ENCODE assay signal across 8 cellular contexts in the genomic region with DNA sequence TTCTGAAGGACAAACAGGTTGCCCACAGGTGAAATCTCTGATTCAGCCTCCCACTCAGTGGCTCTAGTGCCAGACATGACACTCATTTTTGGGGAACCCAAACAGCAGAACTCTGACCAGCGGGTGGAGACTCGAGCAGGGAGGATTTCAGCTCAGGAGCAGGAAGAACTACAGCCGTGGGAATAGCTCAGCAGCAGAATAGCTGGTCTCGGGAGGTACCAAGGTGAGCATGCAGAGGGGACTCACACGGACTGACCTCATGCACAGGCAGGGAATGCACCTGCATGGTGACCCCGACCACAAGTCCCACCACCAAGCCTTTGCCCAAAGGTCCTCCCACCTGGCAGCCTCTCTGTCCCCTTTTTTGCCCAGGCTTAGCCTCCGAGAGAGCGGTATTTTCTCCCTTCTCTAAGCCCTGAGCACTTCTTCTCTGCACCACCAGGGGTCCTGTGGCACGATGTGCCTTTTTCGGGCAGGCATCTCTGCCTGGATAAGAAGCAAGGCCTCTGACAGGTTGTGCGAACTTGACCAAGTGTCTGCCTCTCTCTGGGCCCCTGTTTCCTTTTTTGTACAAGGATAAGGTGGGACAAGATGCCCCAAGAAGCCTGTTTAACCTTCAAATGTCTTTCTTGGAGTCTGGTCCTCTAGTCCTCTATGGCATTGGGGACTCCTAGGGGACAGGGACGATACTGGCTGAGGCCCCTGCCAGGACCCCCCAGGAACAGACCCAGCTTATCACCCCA. TPM values are rescaled to one million over a fixed set of nuclear protein-coding genes. Genes with fewer than 3 reads are reported as not detected.
DNase-seq lines count a peak whose midpoint lies in the region; ATAC-seq and TF ChIP-seq lines count a peak whose summit lies in the region.

No MANE protein-coding gene starts in this region.

- no peaks in the 10 kb centered on the region for H3K4me1 ChIP-seq in uterus

- DNase-seq in NK-92 treated with Interleukin-12 subunit alpha and Interleukin-12 subunit beta, amount 100 ng/mL, for 24 hours (lab: John Stamatoyannopoulos, UW) = peak; percentile 23
- DNase-seq in NK-92 (lab: John Stamatoyannopoulos, UW; ENCODE audit: unreplicated experiment) (no peak), NCI-H1930 (lab: John Stamatoyannopoulos, UW) (peak; percentile 15), natural killer cell (peak; percentile 65), uterus (peak in 1 of 2 donors; percentile 41), occipital lobe (lab: John Stamatoyannopoulos, UW) (no peak)
- DNase-seq in activated CD4-positive, alpha-beta T cell treated with anti-CD3 and anti-CD28 coated beads, Interleukin-2, amount 50 U/mL, for 4 hours = peak; percentile 65 to 66
- peak; percentile 61 for DNase-seq in effector CD8-positive, alpha-beta T cell (lab: John Stamatoyannopoulos, UW)

- no peak overlapping the region for H3K4me3 ChIP-seq in uterus

- no peaks in the 10 kb centered on the region for H3K27me3 Mint-ChIP-seq in natural killer cell (ENCODE audit: low read depth in 2 of 2)

- TF ChIP-seq POLR2A in uterus (IDR thresholded peaks at IDR 0.05) = no peak

- no peak overlapping the region for H3K4me3 Mint-ChIP-seq in natural killer cell

- no peaks in the 10 kb centered on the region for H3K9me3 Mint-ChIP-seq in natural killer cell

- peak overlapping the region; percentile 76 to 80 for H3K27ac Mint-ChIP-seq in natural killer cell

- no peak overlapping the region for H3K27ac ChIP-seq in uterus

- H3K36me3 ChIP-seq in uterus = no peaks in the 10 kb centered on the region

- H3K4me1 Mint-ChIP-seq in natural killer cell = peaks cover 13 to 30% of the 10 kb centered on the region in 2 donors

- TF ChIP-seq CTCF in natural killer cell (IDR thresholded peaks at IDR 0.05) (peak; percentile 88), uterus (IDR thresholded peaks at IDR 0.05) (peak; percentile 54 to 74 (median 68))

- peak; percentile 94 to 100 (median 100) for ATAC-seq in natural killer cell

- H3K36me3 Mint-ChIP-seq in natural killer cell = no peaks in the 10 kb centered on the region

- intact Hi-C loops in natural killer cell (cut with micrococcal nuclease) = loop anchor here (1.0 kb wide), 2 partner anchors 16 to 20 kb away; no protein-coding TSS in a partner anchor
- intact Hi-C loops in uterus (cut with DNase I; ENCODE audit: low total_unique reads) = no loop called here

- no peaks in the 10 kb centered on the region for H3K27me3 ChIP-seq in uterus

- H3K9me3 ChIP-seq in uterus = no peaks in the 10 kb centered on the region

RNA-seq across cellular contexts. Expression of gene FGR, which starts 8.8 kb away (rescaled TPM):
- total RNA-seq in natural killer cell = 100 to 1,000 TPM; 353 to 452 (median 362) TPM
- 10 to 100 TPM in 3 of 4 donors, 1 to 10 TPM in 1; 3.0 to 35.9 (median 18.8) TPM for total RNA-seq in uterus
- total RNA-seq in occipital lobe = 0.78 TPM

RNA-seq across cellular contexts. Expression of gene IFI6, which starts 28.2 kb away (rescaled TPM):
- total RNA-seq in natural killer cell = 10 to 100 TPM; 26.7 to 36.0 (median 34.8) TPM
- 100 to 1,000 TPM in 1 of 4 donors, 10 to 100 TPM in 3; 64.4 to 103 (median 79.5) TPM for total RNA-seq in uterus
- total RNA-seq in occipital lobe = 34.5 TPM

RNA-seq across cellular contexts. Expression of gene AHDC1, which starts 39.9 kb away (rescaled TPM):
- total RNA-seq in natural killer cell (10 to 100 TPM; 39.6 to 67.0 (median 47.0) TPM), uterus (100 to 1,000 TPM in 1 of 4 donors, 10 to 100 TPM in 3; 11.2 to 179 (median 50.7) TPM), occipital lobe (11.9 TPM)

Comparison
In these comparisons a context has a peak if more than half of its experiments do, and no peak if none do; other contexts are left out.
1. DNase-seq: peak in NK-92 treated with Interleukin-12 subunit alpha and Interleukin-12 subunit beta, amount 100 ng/mL, for 24 hours (single experiment), NCI-H1930 (2 of 2), activated CD4-positive, alpha-beta T cell treated with anti-CD3 and anti-CD28 coated beads, Interleukin-2, amount 50 U/mL, for 4 hours (2 of 2), effector CD8-positive, alpha-beta T cell (single experiment) and natural killer cell (single experiment); none in NK-92 (single experiment) and occipital lobe (single experiment).
2. RNA of gene FGR, which starts 8.8 kb away (total RNA-seq): 353 to 452 TPM in natural killer cell; 3.0 to 35.9 TPM in uterus and 0.78 TPM in occipital lobe (single experiment); every median in the first group is over 4 times any median in the second.